8 cellular contexts compared by ENCODE assay signal in the genomic region with DNA sequence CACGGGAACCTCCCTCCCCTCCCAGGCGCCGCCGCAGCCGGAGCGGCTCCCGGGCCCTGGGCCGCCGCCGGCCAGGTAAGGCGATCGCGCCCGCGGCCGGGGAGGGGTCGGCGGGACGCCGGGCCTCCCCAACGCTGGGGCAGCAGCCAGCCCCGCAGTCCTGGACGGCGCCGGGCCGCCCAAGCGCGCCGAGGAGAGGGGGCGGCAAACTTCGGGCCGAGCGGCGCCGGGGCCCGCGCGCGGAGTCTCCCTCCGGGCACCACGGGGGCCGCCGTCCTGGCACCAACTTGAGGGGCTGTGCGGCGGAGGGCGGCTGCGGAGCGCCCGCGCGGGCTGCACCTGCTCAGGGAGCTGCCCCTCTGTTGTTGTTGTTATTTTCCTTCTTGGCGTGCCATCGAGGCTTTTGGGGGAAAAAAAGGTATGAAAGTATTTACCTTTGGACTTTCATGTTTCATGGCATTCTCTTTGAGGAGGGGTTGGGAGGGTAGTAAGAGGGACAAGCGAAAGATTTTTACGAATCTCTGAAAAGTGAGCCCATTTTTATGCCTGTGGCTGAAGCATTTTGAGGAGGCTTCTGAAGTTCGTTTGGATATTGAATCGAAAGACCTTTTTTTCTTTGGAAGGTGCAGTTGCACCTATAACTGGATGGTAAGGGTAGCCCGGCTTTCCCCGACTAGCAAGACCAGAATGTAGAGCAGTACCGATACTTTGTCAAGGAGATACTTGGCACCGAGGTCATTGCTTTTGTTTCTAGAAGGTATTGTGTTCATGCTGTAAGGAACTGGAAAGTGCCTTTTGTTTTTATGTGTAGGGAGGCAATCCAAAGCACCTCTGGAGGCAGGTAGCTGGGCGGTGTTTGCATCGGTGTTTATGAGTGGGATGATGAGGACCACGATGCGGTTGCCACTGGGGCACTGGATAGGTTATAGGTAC. TPM values are rescaled to one million over a fixed set of nuclear protein-coding genes. Genes with fewer than 3 reads are reported as not detected.
DNase-seq lines count a peak whose midpoint lies in the region; ATAC-seq and TF ChIP-seq lines count a peak whose summit lies in the region.

A gene with protein sequence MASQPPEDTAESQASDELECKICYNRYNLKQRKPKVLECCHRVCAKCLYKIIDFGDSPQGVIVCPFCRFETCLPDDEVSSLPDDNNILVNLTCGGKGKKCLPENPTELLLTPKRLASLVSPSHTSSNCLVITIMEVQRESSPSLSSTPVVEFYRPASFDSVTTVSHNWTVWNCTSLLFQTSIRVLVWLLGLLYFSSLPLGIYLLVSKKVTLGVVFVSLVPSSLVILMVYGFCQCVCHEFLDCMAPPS (plus strand): TSS at position 4 of the 933 bp plus-strand sequence. CDS start 52,168 bp downstream, outside the sequence.

- H3K36me3 ChIP-seq in SK-N-MC (ENCODE audit: insufficient read depth, low read length) (no peaks in the 10 kb centered on the region), mesodermal cell (ENCODE audit: control insufficient read depth, insufficient read depth, low read length) (no peaks in the 10 kb centered on the region), upper lobe of left lung (no peaks in the 10 kb centered on the region)

- H3K9me3 ChIP-seq in SK-N-MC (ENCODE audit: low read depth, low read length) (no peaks in the 10 kb centered on the region), mesodermal cell (ENCODE audit: control insufficient read depth, low read length) (no peaks in the 10 kb centered on the region), upper lobe of left lung (no peaks in the 10 kb centered on the region)

- peak within 1 kb of the TSS; percentile 54 for H3K27ac Mint-ChIP-seq in dendritic cell treated with granulocyte-macrophage colony-stimulating factor and Interleukin-4, amounts not matched to agents 40 ng/mL and 50 ng/mL, for 4 days

- H3K27me3 Mint-ChIP-seq in dendritic cell treated with granulocyte-macrophage colony-stimulating factor and Interleukin-4, amounts not matched to agents 40 ng/mL and 50 ng/mL, for 4 days: peaks cover 66% of the 10 kb centered on the region

- peak within 1 kb of the TSS; percentile 76 for H3K27ac ChIP-seq in SK-N-MC
- H3K27ac ChIP-seq in mesodermal cell (ENCODE audit: low read depth, low read length, severe bottlenecking): peak within 1 kb of the TSS; percentile 78
- peak within 1 kb of the TSS; percentile 31 to 78 (median 71) for H3K27ac ChIP-seq in upper lobe of left lung

- H3K4me3 Mint-ChIP-seq in dendritic cell treated with granulocyte-macrophage colony-stimulating factor and Interleukin-4, amounts not matched to agents 40 ng/mL and 50 ng/mL, for 4 days: peak within 1 kb of the TSS; percentile 65

- H3K4me3 ChIP-seq in AG09309 (ENCODE audit: control insufficient read depth, low read depth, low read length): peak within 1 kb of the TSS; percentile 66
- peak within 1 kb of the TSS; percentile 97 for H3K4me3 ChIP-seq in SK-N-MC
- peak within 1 kb of the TSS; percentile 54 for H3K4me3 ChIP-seq in mesodermal cell (ENCODE audit: extremely low read depth, insufficient read depth, low read length, poor library complexity, severe bottlenecking)
- H3K4me3 ChIP-seq in upper lobe of left lung: peak within 1 kb of the TSS; percentile 11 to 51 (median 46)

- no peak for ATAC-seq in upper lobe of left lung (ENCODE audit: low FRiP score in 2 of 2)
- ATAC-seq in GM19463 (IDR thresholded peaks at IDR 0.05; ENCODE audit: unreplicated experiment): no peak

- intact Hi-C loops in dendritic cell treated with granulocyte-macrophage colony-stimulating factor and Interleukin-4, amounts not matched to agents 40 ng/mL and 50 ng/mL, for 4 days (cut with micrococcal nuclease): loop anchor here (5.0 kb wide), 1 partner anchor 112 kb away; no protein-coding TSS in a partner anchor

- no peak for TF ChIP-seq EP300 in upper lobe of left lung (IDR thresholded peaks at IDR 0.05)

- H3K27me3 ChIP-seq in upper lobe of left lung: peaks cover 0 to 18% (median 0%) of the 10 kb centered on the region in 4 donors

- H3K4me1 Mint-ChIP-seq in dendritic cell treated with granulocyte-macrophage colony-stimulating factor and Interleukin-4, amounts not matched to agents 40 ng/mL and 50 ng/mL, for 4 days (ENCODE audit: low read depth): peaks cover 16% of the 10 kb centered on the region

- no peaks in the 10 kb centered on the region for H3K36me3 Mint-ChIP-seq in dendritic cell treated with granulocyte-macrophage colony-stimulating factor and Interleukin-4, amounts not matched to agents 40 ng/mL and 50 ng/mL, for 4 days (ENCODE audit: low read depth)

- H3K9me3 Mint-ChIP-seq in dendritic cell treated with granulocyte-macrophage colony-stimulating factor and Interleukin-4, amounts not matched to agents 40 ng/mL and 50 ng/mL, for 4 days: no peaks in the 10 kb centered on the region

- WGBS in mesodermal cell (ENCODE audit: insufficient coverage in 2 of 2), 2 experiments: 2 to 3% methylated on average over 39 to 41 of the region's 65 CpGs
- 3 to 18% methylated on average over 15 to 26 of the region's 65 CpGs for WGBS in upper lobe of left lung, 2 donors

- DNase-seq in AG09309 (ENCODE audit: low read depth) (no peak), GM19238 (ENCODE audit: insufficient read length, low spot score) (peak; percentile 46), SK-N-MC (ENCODE audit: low read depth, low spot score) (no peak), upper lobe of left lung (peak in 1 of 2 donors; percentile 90), foreskin melanocyte (no peak)

- no peak for TF ChIP-seq POLR2A in upper lobe of left lung (IDR thresholded peaks at IDR 0.05)

- no peaks in the 10 kb centered on the region for H3K4me1 ChIP-seq in mesodermal cell (ENCODE audit: control insufficient read depth, insufficient read depth, low read length, poor library complexity, severe bottlenecking)
- H3K4me1 ChIP-seq in upper lobe of left lung: peaks cover 14 to 18% (median 16%) of the 10 kb centered on the region in 4 donors

- TF ChIP-seq CTCF in AG09309 (IDR thresholded peaks at IDR 0.05; ENCODE audit: control insufficient read depth, insufficient read depth, low read depth, low read length, missing control alignments) (no peak), upper lobe of left lung (IDR thresholded peaks at IDR 0.05) (no peak)

- H3K9ac ChIP-seq in SK-N-MC (ENCODE audit: insufficient read length): peak within 1 kb of the TSS; percentile 89

RNA-seq across cellular contexts. Expression of the gene that starts here (rescaled TPM):
- polyA plus RNA-seq in mesodermal cell (2013, experiment 1 of 2): 6.0 TPM
- polyA plus RNA-seq in mesodermal cell (2013, experiment 2 of 2): 6.0 TPM
- 1 to 10 TPM; 1.4 to 4.3 (median 2.5) TPM for total RNA-seq in upper lobe of left lung

Comparison
In these comparisons a context has a peak if more than half of its experiments do, and no peak if none do; other contexts are left out.
1. H3K4me3 ChIP-seq: peak in every context shown above with its lines; median percentile 97 in SK-N-MC; 66 in AG09309; 54 in mesodermal cell; 46 in upper lobe of left lung.